In the genomic region with DNA sequence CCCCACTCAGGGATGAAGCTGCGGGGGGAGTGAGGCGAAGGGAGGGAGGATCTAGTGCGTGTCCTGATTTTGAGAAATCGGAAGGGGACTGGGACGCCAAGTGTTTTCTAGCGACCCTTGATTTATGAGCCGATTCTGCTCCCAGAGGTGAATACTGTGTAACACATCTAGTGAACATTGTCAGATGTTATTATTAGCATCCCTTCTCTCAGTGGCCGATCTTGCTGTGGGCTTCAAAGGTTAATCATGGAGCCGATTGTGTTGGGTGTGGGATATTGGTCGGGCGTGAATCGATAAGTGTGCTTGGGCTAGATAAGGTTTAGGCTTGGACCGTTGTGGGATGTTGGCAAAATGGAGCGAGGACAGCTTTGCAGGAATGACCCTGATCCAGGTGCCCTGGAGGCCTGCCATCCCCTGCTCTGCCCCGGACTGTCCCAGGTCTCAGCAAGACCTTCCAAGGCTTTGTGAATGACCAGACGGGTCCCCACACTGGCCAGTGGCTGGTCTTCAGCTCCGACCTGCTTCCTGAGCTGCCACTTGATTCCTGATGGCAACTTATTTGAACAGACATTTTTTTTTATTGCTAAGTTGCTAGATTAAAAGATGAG, we compare ENCODE assay signal across 1 cellular context.
TF ChIP-seq lines count a peak whose summit lies in the region.

No MANE protein-coding gene starts in this region.

TF ChIP-seq in WTC11, 78 proteins besides CTCF, POLR2A, EP300 and RAD21 (continued from another document):
- TF ChIP-seq, protein P1, sequence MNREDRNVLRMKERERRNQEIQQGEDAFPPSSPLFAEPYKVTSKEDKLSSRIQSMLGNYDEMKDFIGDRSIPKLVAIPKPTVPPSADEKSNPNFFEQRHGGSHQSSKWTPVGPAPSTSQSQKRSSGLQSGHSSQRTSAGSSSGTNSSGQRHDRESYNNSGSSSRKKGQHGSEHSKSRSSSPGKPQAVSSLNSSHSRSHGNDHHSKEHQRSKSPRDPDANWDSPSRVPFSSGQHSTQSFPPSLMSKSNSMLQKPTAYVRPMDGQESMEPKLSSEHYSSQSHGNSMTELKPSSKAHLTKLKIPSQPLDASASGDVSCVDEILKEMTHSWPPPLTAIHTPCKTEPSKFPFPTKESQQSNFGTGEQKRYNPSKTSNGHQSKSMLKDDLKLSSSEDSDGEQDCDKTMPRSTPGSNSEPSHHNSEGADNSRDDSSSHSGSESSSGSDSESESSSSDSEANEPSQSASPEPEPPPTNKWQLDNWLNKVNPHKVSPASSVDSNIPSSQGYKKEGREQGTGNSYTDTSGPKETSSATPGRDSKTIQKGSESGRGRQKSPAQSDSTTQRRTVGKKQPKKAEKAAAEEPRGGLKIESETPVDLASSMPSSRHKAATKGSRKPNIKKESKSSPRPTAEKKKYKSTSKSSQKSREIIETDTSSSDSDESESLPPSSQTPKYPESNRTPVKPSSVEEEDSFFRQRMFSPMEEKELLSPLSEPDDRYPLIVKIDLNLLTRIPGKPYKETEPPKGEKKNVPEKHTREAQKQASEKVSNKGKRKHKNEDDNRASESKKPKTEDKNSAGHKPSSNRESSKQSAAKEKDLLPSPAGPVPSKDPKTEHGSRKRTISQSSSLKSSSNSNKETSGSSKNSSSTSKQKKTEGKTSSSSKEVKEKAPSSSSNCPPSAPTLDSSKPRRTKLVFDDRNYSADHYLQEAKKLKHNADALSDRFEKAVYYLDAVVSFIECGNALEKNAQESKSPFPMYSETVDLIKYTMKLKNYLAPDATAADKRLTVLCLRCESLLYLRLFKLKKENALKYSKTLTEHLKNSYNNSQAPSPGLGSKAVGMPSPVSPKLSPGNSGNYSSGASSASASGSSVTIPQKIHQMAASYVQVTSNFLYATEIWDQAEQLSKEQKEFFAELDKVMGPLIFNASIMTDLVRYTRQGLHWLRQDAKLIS (CRISPR knock-in tag; IDR thresholded peaks at IDR 0.05; ENCODE audit: borderline replicate concordance): no peak
- TF ChIP-seq, protein P2, sequence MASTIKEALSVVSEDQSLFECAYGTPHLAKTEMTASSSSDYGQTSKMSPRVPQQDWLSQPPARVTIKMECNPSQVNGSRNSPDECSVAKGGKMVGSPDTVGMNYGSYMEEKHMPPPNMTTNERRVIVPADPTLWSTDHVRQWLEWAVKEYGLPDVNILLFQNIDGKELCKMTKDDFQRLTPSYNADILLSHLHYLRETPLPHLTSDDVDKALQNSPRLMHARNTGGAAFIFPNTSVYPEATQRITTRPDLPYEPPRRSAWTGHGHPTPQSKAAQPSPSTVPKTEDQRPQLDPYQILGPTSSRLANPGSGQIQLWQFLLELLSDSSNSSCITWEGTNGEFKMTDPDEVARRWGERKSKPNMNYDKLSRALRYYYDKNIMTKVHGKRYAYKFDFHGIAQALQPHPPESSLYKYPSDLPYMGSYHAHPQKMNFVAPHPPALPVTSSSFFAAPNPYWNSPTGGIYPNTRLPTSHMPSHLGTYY (CRISPR knock-in tag; IDR thresholded peaks at IDR 0.05): no peak
- TF ChIP-seq GTF2I (CRISPR knock-in tag; conservative IDR thresholded peaks at IDR 0.05) (no peak), NR2C2 (CRISPR knock-in tag; IDR thresholded peaks at IDR 0.05) (no peak), PRRX2 (CRISPR knock-in tag; IDR thresholded peaks at IDR 0.05) (no peak), ETV6 (CRISPR knock-in tag; IDR thresholded peaks at IDR 0.05) (no peak), RELA (CRISPR knock-in tag; IDR thresholded peaks at IDR 0.05; ENCODE audit: borderline replicate concordance) (no peak), NR1H2 (CRISPR knock-in tag; IDR thresholded peaks at IDR 0.05) (no peak)
- TF ChIP-seq, protein P3, sequence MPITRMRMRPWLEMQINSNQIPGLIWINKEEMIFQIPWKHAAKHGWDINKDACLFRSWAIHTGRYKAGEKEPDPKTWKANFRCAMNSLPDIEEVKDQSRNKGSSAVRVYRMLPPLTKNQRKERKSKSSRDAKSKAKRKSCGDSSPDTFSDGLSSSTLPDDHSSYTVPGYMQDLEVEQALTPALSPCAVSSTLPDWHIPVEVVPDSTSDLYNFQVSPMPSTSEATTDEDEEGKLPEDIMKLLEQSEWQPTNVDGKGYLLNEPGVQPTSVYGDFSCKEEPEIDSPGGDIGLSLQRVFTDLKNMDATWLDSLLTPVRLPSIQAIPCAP (CRISPR knock-in tag; IDR thresholded peaks at IDR 0.05): no peak
- TF ChIP-seq, protein P4, sequence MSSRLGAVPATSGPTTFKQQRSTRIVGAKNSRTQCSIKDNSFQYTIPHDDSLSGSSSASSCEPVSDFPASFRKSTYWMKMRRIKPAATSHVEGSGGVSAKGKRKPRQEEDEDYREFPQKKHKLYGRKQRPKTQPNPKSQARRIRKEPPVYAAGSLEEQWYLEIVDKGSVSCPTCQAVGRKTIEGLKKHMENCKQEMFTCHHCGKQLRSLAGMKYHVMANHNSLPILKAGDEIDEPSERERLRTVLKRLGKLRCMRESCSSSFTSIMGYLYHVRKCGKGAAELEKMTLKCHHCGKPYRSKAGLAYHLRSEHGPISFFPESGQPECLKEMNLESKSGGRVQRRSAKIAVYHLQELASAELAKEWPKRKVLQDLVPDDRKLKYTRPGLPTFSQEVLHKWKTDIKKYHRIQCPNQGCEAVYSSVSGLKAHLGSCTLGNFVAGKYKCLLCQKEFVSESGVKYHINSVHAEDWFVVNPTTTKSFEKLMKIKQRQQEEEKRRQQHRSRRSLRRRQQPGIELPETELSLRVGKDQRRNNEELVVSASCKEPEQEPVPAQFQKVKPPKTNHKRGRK (CRISPR knock-in tag; IDR thresholded peaks at IDR 0.05; ENCODE audit: borderline replicate concordance): no peak
- TF ChIP-seq, protein P5, sequence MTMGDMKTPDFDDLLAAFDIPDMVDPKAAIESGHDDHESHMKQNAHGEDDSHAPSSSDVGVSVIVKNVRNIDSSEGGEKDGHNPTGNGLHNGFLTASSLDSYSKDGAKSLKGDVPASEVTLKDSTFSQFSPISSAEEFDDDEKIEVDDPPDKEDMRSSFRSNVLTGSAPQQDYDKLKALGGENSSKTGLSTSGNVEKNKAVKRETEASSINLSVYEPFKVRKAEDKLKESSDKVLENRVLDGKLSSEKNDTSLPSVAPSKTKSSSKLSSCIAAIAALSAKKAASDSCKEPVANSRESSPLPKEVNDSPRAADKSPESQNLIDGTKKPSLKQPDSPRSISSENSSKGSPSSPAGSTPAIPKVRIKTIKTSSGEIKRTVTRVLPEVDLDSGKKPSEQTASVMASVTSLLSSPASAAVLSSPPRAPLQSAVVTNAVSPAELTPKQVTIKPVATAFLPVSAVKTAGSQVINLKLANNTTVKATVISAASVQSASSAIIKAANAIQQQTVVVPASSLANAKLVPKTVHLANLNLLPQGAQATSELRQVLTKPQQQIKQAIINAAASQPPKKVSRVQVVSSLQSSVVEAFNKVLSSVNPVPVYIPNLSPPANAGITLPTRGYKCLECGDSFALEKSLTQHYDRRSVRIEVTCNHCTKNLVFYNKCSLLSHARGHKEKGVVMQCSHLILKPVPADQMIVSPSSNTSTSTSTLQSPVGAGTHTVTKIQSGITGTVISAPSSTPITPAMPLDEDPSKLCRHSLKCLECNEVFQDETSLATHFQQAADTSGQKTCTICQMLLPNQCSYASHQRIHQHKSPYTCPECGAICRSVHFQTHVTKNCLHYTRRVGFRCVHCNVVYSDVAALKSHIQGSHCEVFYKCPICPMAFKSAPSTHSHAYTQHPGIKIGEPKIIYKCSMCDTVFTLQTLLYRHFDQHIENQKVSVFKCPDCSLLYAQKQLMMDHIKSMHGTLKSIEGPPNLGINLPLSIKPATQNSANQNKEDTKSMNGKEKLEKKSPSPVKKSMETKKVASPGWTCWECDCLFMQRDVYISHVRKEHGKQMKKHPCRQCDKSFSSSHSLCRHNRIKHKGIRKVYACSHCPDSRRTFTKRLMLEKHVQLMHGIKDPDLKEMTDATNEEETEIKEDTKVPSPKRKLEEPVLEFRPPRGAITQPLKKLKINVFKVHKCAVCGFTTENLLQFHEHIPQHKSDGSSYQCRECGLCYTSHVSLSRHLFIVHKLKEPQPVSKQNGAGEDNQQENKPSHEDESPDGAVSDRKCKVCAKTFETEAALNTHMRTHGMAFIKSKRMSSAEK (CRISPR knock-in tag; IDR thresholded peaks at IDR 0.05; ENCODE audit: borderline replicate concordance): no peak
- TF ChIP-seq, protein P6, sequence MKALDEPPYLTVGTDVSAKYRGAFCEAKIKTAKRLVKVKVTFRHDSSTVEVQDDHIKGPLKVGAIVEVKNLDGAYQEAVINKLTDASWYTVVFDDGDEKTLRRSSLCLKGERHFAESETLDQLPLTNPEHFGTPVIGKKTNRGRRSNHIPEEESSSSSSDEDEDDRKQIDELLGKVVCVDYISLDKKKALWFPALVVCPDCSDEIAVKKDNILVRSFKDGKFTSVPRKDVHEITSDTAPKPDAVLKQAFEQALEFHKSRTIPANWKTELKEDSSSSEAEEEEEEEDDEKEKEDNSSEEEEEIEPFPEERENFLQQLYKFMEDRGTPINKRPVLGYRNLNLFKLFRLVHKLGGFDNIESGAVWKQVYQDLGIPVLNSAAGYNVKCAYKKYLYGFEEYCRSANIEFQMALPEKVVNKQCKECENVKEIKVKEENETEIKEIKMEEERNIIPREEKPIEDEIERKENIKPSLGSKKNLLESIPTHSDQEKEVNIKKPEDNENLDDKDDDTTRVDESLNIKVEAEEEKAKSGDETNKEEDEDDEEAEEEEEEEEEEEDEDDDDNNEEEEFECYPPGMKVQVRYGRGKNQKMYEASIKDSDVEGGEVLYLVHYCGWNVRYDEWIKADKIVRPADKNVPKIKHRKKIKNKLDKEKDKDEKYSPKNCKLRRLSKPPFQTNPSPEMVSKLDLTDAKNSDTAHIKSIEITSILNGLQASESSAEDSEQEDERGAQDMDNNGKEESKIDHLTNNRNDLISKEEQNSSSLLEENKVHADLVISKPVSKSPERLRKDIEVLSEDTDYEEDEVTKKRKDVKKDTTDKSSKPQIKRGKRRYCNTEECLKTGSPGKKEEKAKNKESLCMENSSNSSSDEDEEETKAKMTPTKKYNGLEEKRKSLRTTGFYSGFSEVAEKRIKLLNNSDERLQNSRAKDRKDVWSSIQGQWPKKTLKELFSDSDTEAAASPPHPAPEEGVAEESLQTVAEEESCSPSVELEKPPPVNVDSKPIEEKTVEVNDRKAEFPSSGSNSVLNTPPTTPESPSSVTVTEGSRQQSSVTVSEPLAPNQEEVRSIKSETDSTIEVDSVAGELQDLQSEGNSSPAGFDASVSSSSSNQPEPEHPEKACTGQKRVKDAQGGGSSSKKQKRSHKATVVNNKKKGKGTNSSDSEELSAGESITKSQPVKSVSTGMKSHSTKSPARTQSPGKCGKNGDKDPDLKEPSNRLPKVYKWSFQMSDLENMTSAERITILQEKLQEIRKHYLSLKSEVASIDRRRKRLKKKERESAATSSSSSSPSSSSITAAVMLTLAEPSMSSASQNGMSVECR (CRISPR knock-in tag; IDR thresholded peaks at IDR 0.05; ENCODE audit: borderline replicate concordance): no peak
